ENCODE assay signal across 8 cellular contexts in genomic region chr6:111603648-111604047, GRCh38. TPM values are rescaled to one million over a fixed set of nuclear protein-coding genes. Genes with fewer than 3 reads are reported as not detected.
DNase-seq lines count a peak whose midpoint lies in the region; ATAC-seq and TF ChIP-seq lines count a peak whose summit lies in the region.

No MANE protein-coding gene starts in this region.

- RAD21 ChIA-PET in HCT116 (lab: Charles Lee; ENCODE audit: low non-redundant PET in 1 of 2, low total read pairs in 2 of 2, uncharacterized antibody in 2 of 2, unreplicated experiment in 2 of 2) = no interaction called here

- no peak for TF ChIP-seq RAD21 in HCT116 (IDR thresholded peaks at IDR 0.05; ENCODE audit: low read depth)

- CTCF ChIA-PET in HCT116 (lab: Charles Lee) = no interaction called here

- H3K9me2 ChIP-seq in HCT116 (ENCODE audit: insufficient read depth) = no peaks in the 10 kb centered on the region

- POLR2A ChIA-PET in HCT116 (lab: Charles Lee) = no interaction called here

- H3K4me1 ChIP-seq in HCT116 (ENCODE audit: control insufficient read depth in 1 of 2, insufficient read depth in 2 of 2, low read length in 2 of 2) (peaks cover 17 to 38% of the 10 kb centered on the region in 2 experiments), skeletal muscle tissue (ENCODE audit: control insufficient read depth in 3 of 3, insufficient read depth in 3 of 3, low read length in 3 of 3) (peaks cover 45 to 65% (median 52%) of the 10 kb centered on the region in 3 donors)

- H3K27ac ChIP-seq in HCT116 (ENCODE audit: low read depth, low read length) (no peak overlapping the region), skeletal muscle tissue (ENCODE audit: low read depth, low read length) (peak overlapping the region; percentile 94)

- TF ChIP-seq CTCF in HCT116 (IDR thresholded peaks at IDR 0.05 in 2 of 3, conservative IDR thresholded peaks at IDR 0.05 in 1 of 3; ENCODE audit: borderline replicate concordance in 1 of 3, insufficient read depth in 1 of 3, low read depth in 2 of 3, low read length in 2 of 3) (no peak), WI38 (IDR thresholded peaks at IDR 0.05; ENCODE audit: low read depth, low read length) (no peak), fibroblast of mammary gland (conservative IDR thresholded peaks at IDR 0.05; ENCODE audit: control insufficient read depth, insufficient read depth, low read depth, low read length) (no peak)

- DNase-seq in HCT116 (ENCODE audit: low read depth, low spot score) (no peak), fibroblast of mammary gland (ENCODE audit: low read depth) (peak; percentile 66), midbrain (lab: John Stamatoyannopoulos, UW) (no peak)
- no peak for DNase-seq in effector CD8-positive, alpha-beta T cell (lab: John Stamatoyannopoulos, UW)

- peaks cover 3% of the 10 kb centered on the region; the same call in 1 of the 2 replicates for H3K79me2 ChIP-seq in HCT116 (ENCODE audit: insufficient read depth, low read length)

- H3K9ac ChIP-seq in HCT116 (ENCODE audit: low read length) = no peak overlapping the region
- peak overlapping the region; percentile 90 to 99 (median 93) for H3K9ac ChIP-seq in skeletal muscle tissue (ENCODE audit: low read depth in 1 of 3, low read length in 3 of 3)

- BruUV-seq in HCT116 (replicated peaks; lab: Mats Ljungman, UMichigan) = no TSS peak

- H4K20me1 ChIP-seq in HCT116 (ENCODE audit: insufficient read depth) = no peaks in the 10 kb centered on the region

- intact Hi-C loops in HCT116 (cut with micrococcal nuclease) = no loop called here

- H3K9me3 ChIP-seq in HCT116 (ENCODE audit: control insufficient read depth in 1 of 2, insufficient read depth in 1 of 2, low read depth in 1 of 2, low read length in 2 of 2) (no peaks in the 10 kb centered on the region), skeletal muscle tissue (ENCODE audit: control insufficient read depth in 3 of 3, low read length in 3 of 3) (no peaks in the 10 kb centered on the region)

- no peak for TF ChIP-seq POLR2A in HCT116 (IDR thresholded peaks at IDR 0.05; ENCODE audit: borderline replicate concordance, extremely low read depth, insufficient read depth, insufficient read length)

- no peaks in the 10 kb centered on the region for H3K36me3 ChIP-seq in HCT116 (ENCODE audit: control insufficient read depth in 1 of 2, insufficient read depth in 2 of 2, low read length in 2 of 2)
- no peaks in the 10 kb centered on the region for H3K36me3 ChIP-seq in skeletal muscle tissue (ENCODE audit: control insufficient read depth in 3 of 3, insufficient read depth in 3 of 3, low read length in 3 of 3)

- no peak overlapping the region for H3K4me3 ChIP-seq in HCT116 (replicated peaks in 1 of 2; ENCODE audit: low read depth in 1 of 2, low read length in 2 of 2)
- peak overlapping the region; percentile 70 for H3K4me3 ChIP-seq in WI38 (ENCODE audit: low read depth, low read length)
- peak overlapping the region; percentile 78 for H3K4me3 ChIP-seq in fibroblast of mammary gland (ENCODE audit: control insufficient read depth, low read depth, low read length)
- H3K4me3 ChIP-seq in skeletal muscle tissue (ENCODE audit: low read length in 3 of 3) = peak overlapping the region; percentile 16 to 97 (median 84)

- ATAC-seq in HCT116 (no peak), HG02623 (IDR thresholded peaks at IDR 0.05; ENCODE audit: unreplicated experiment) (no peak), HG03342 (IDR thresholded peaks at IDR 0.05; ENCODE audit: unreplicated experiment) (no peak)

- H3K27me3 ChIP-seq in HCT116 (ENCODE audit: insufficient read depth, low read length) = no peaks in the 10 kb centered on the region
- no peaks in the 10 kb centered on the region for H3K27me3 ChIP-seq in skeletal muscle tissue (ENCODE audit: control insufficient read depth in 3 of 3, insufficient read depth in 3 of 3, low read length in 3 of 3)

- 0 out of 2 replicates have a peak overlapping the region, but pooled peaks have one; percentile 5 for H3K4me2 ChIP-seq in HCT116 (ENCODE audit: low read length)

- H2AFZ ChIP-seq in HCT116 (ENCODE audit: low read depth, low read length, poor library complexity, severe bottlenecking) = no peak overlapping the region

TF ChIP-seq in HCT116, 20 proteins besides CTCF, POLR2A, EP300 and RAD21:
- TF ChIP-seq YY1 (IDR thresholded peaks at IDR 0.05; ENCODE audit: extremely low read depth, insufficient replicate concordance, low read depth, low read length) (no peak), EZH2phosphoT487 (IDR thresholded peaks at IDR 0.05; ENCODE audit: borderline replicate concordance) (no peak), ZFX (IDR thresholded peaks at IDR 0.05) (no peak), MAX (IDR thresholded peaks at IDR 0.05) (no peak), TCF7L2 (IDR thresholded peaks at IDR 0.05; ENCODE audit: borderline replicate concordance, extremely low read depth, insufficient read depth, insufficient read length) (no peak), ATF3 (IDR thresholded peaks at IDR 0.05) (no peak), SP1 (IDR thresholded peaks at IDR 0.05; ENCODE audit: low read depth) (no peak), ZBTB33 (IDR thresholded peaks at IDR 0.05; ENCODE audit: extremely low read depth, insufficient replicate concordance, low read length) (no peak), POLR2AphosphoS5 (IDR thresholded peaks at IDR 0.05; ENCODE audit: low read depth, low read length) (no peak), REST (IDR thresholded peaks at IDR 0.05; ENCODE audit: low read depth) (no peak), CBX3 (IDR thresholded peaks at IDR 0.05; ENCODE audit: low read depth) (no peak), JUND (IDR thresholded peaks at IDR 0.05) (no peak), SRF (IDR thresholded peaks at IDR 0.05; ENCODE audit: low read depth) (no peak), ELF1 (IDR thresholded peaks at IDR 0.05; ENCODE audit: borderline replicate concordance, low read depth) (no peak), FOSL1 (IDR thresholded peaks at IDR 0.05; ENCODE audit: low read depth) (no peak), EGR1 (IDR thresholded peaks at IDR 0.05; ENCODE audit: low read depth) (no peak), SIN3A (IDR thresholded peaks at IDR 0.05; ENCODE audit: low read depth) (no peak), CEBPB (IDR thresholded peaks at IDR 0.05; ENCODE audit: low read depth) (no peak), ZNF274 (IDR thresholded peaks at IDR 0.05; ENCODE audit: low read depth, low read length) (no peak)

RNA-seq across cellular contexts. Expression of gene TRAF3IP2, which starts 2.0 kb away (rescaled TPM):
- total RNA-seq in HCT116 (2021; ENCODE audit: unreplicated experiment) (22.3 TPM), skeletal muscle tissue (5.7 TPM)
- 21.5 and 22.3 TPM in 2 replicates for polyA plus RNA-seq in HCT116 (2012)

Comparison
In these comparisons a context has a peak if more than half of its experiments do, and no peak if none do; other contexts are left out.
1. H3K4me3 ChIP-seq: peak in WI38 (single experiment), fibroblast of mammary gland (single experiment) and skeletal muscle tissue (3 of 3); none in HCT116 (0 of 2).